Comparison of ENCODE assay signal across 8 cellular contexts in genomic region chr4:143911528-143912407, GRCh38. TPM values are rescaled to one million over a fixed set of nuclear protein-coding genes. Genes with fewer than 3 reads are reported as not detected.
DNase-seq lines count a peak whose midpoint lies in the region; ATAC-seq and TF ChIP-seq lines count a peak whose summit lies in the region.
"Not testable (repeated sequence)": the region's sequence is repeated elsewhere in the genome, so short reads cannot be mapped to it uniquely, and the experiment has no call there.

No MANE protein-coding gene starts in this region.

- H3K4me3 ChIP-seq in ascending aorta = peak overlapping the region; percentile 52 to 71
- H3K4me3 ChIP-seq in prostate gland = peak overlapping the region; percentile 8 to 18
- H3K4me3 ChIP-seq in stomach = peak overlapping the region; percentile 34 to 41 (median 38)

- H3K4me3 Mint-ChIP-seq in activated B cell treated with CpG ODN at 0.5 μM for 24 hours = peak overlapping the region; percentile 89

- H3K4me1 ChIP-seq in ascending aorta; prostate gland (replicated peaks); stomach: not testable (repeated sequence)

- H3K27me3 ChIP-seq in ascending aorta; prostate gland (replicated peaks; ENCODE audit: insufficient read depth); stomach: not testable (repeated sequence)

- not testable (repeated sequence) for TF ChIP-seq CTCF in activated B cell treated with CpG ODN at 0.5 μM for 24 hours (IDR thresholded peaks at IDR 0.05); ascending aorta (IDR thresholded peaks at IDR 0.05); prostate gland (IDR thresholded peaks at IDR 0.05); stomach (IDR thresholded peaks at IDR 0.05)

- H3K36me3 ChIP-seq in ascending aorta, prostate gland, stomach: not testable (repeated sequence)

- CTCF ChIA-PET in activated B cell treated with CpG ODN at 0.5 μM for 24 hours (lab: Charles Lee) = not testable (repeated sequence)

- peak overlapping the region; percentile 86 for H3K27ac Mint-ChIP-seq in activated B cell treated with CpG ODN at 0.5 μM for 24 hours

- intact Hi-C loops in activated B cell treated with CpG ODN at 0.5 μM for 24 hours (cut with micrococcal nuclease) = loop anchor here (5.0 to 10.0 kb wide), 2 partner anchors 39 to 727 kb away; partner anchors contain the start of gene USP38
- intact Hi-C loops in ascending aorta (cut with DNase I); Right ventricle myocardium inferior (cut with DNase I); stomach (cut with DNase I; ENCODE audit: low total_unique reads): not testable (repeated sequence)
- intact Hi-C loops in prostate gland (cut with DNase I) = loop anchor here (10.0 kb wide), 1 partner anchor 357 kb away; no protein-coding TSS in a partner anchor

- not testable (repeated sequence) for H3K36me3 Mint-ChIP-seq in activated B cell treated with CpG ODN at 0.5 μM for 24 hours (ENCODE audit: low read depth)

- H3K27ac ChIP-seq in ascending aorta (peak overlapping the region; percentile 72 to 84), stomach (peak overlapping the region; percentile 23 to 70 (median 34))
- not testable (repeated sequence) for H3K27ac ChIP-seq in prostate gland

- WGBS in prostate gland = 29% methylated on average over 59 of the region's 59 CpGs
- 15 to 46% (median 24%) methylated on average over 52 to 59 of the region's 59 CpGs for WGBS in stomach, 5 donors

- ATAC-seq in GM21381 (IDR thresholded peaks at IDR 0.05; ENCODE audit: unreplicated experiment) = peak; percentile 65
- peak; percentile 81 for ATAC-seq in HG03139 (IDR thresholded peaks at IDR 0.05; ENCODE audit: unreplicated experiment)
- ATAC-seq in activated B cell treated with CpG ODN at 0.5 μM for 24 hours (ENCODE audit: low read depth) = peak; percentile 73
- ATAC-seq in Right ventricle myocardium inferior = peak; percentile 58

- not testable (repeated sequence) for H3K9me3 Mint-ChIP-seq in activated B cell treated with CpG ODN at 0.5 μM for 24 hours

- DNase-seq in GM03348 (ENCODE audit: low spot score) (peak; percentile 45), activated B cell treated with CpG ODN at 0.5 μM for 24 hours (peak; percentile 36), ascending aorta (ENCODE audit: low spot score in 2 of 2) (peak in 1 of 2 donors; percentile 65), Right ventricle myocardium inferior (ENCODE audit: missing footprints) (peak; percentile 76), prostate gland (ENCODE audit: low spot score) (peak; percentile 4), stomach (peak; percentile 26)

- H3K9me3 ChIP-seq in ascending aorta, prostate gland, stomach: not testable (repeated sequence)

- not testable (repeated sequence) for TF ChIP-seq POLR2A in prostate gland (IDR thresholded peaks at IDR 0.05); stomach (IDR thresholded peaks at IDR 0.05)

- TF ChIP-seq EP300 in stomach (IDR thresholded peaks at IDR 0.05) = not testable (repeated sequence)

- POLR2A ChIA-PET in activated B cell treated with CpG ODN at 0.5 μM for 24 hours (lab: Charles Lee) = not testable (repeated sequence)

- not testable (repeated sequence) for H3K27me3 Mint-ChIP-seq in activated B cell treated with CpG ODN at 0.5 μM for 24 hours

- H3K4me1 Mint-ChIP-seq in activated B cell treated with CpG ODN at 0.5 μM for 24 hours = peaks cover 40% of the 10 kb centered on the region

RNA-seq across cellular contexts. Expression of gene GYPE, which starts 6.4 kb away (rescaled TPM):
- total RNA-seq in activated B cell treated with CpG ODN at 0.5 μM for 24 hours (3.7 and 4.0 TPM in 2 replicates), ascending aorta (not detected), Right ventricle myocardium inferior (0.24 TPM), prostate gland (under 1 TPM in 1 of 2 donors, not detected in 1; 0.46 TPM), stomach (1 to 10 TPM in 1 of 5 donors, not detected in 4; 1.8 TPM)
- under 1 TPM; 0.53 to 1.00 (median 0.92) TPM for polyA plus RNA-seq in stomach
